In the genomic region with DNA sequence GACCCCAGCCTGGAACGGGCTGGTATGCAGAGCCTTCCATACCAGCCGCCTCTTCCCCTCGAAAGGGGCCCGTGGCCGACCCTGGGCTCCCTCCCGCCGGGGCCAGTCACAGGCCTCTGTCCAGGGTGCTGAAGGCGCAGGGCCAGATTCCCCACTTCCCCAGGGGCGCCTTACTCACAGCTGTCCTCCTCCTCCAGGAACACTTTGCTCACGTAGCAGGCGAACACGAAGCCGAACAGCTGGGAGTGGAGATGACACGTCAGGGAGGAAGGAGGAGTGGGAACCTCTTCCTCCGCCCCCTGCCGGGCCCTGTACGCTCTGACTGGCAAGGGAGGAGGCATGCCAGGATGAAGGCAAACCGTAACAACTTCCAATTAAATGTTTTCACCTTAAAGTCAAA, we compare ENCODE assay signal across 8 cellular contexts. TPM values are rescaled to one million over a fixed set of nuclear protein-coding genes. Genes with fewer than 3 reads are reported as not detected.
DNase-seq lines count a peak whose midpoint lies in the region; ATAC-seq and TF ChIP-seq lines count a peak whose summit lies in the region.

No MANE protein-coding gene starts in this region.

- no peaks in the 10 kb centered on the region for H3K9me2 ChIP-seq in PC-3 (replicated peaks; ENCODE audit: low read length)

- no peaks in the 10 kb centered on the region for H3K9me3 Mint-ChIP-seq in activated T-helper 1 cell treated with anti-CD3 and anti-CD28 coated beads, Interleukin-12 subunit alpha, Interleukin-12 subunit beta, Interleukin-2, Interleukin-4 antibody, amounts not matched to agents 30 ng/mL and 10 ng/mL and 1 ng/mL, durations not matched to agents 14 hours and 24 hours and 36 hours
- H3K9me3 Mint-ChIP-seq in type B pancreatic cell = no peaks in the 10 kb centered on the region

- ATAC-seq in PC-3 (peak; percentile 85), HG03460 (IDR thresholded peaks at IDR 0.05; ENCODE audit: unreplicated experiment) (no peak)

- POLR2A ChIA-PET in AG04450 (lab: Yijun Ruan, JAX) = interaction anchor here (0.9 kb wide), 1 partner anchor 18 kb away, joined by 4 read pairs; no protein-coding TSS in a partner anchor
- POLR2A ChIA-PET in PC-3 (lab: Charles Lee; ENCODE audit: unreplicated experiment) = no interaction called here

- no peak overlapping the region for H3K9ac ChIP-seq in PC-3 (ENCODE audit: low read length)

- DNase-seq in AG04450 (ENCODE audit: low read depth, low spot score) (peak; percentile 89), HAP-1 (ENCODE audit: low spot score in 2 of 2) (peak; percentile 55 to 88), PC-3 (peak; percentile 94), fibroblast of the conjunctiva (ENCODE audit: low read depth) (peak; percentile 81), nucleus accumbens (lab: John Stamatoyannopoulos, UW) (peak in 39 of 56 donors; percentile 15 to 81 (median 44)), type B pancreatic cell (ENCODE audit: extremely low spot score, unreplicated experiment) (peak; percentile 84)
- peak; percentile 37 for DNase-seq in activated T-helper 1 cell treated with anti-CD3 and anti-CD28 coated beads, Interleukin-12 subunit alpha, Interleukin-12 subunit beta, Interleukin-2, Interleukin-4 antibody, amounts not matched to agents 30 ng/mL and 10 ng/mL and 1 ng/mL, durations not matched to agents 14 hours and 24 hours and 36 hours (ENCODE audit: low spot score)

- H3K9me3 ChIP-seq in AG04450 (ENCODE audit: control insufficient read depth, insufficient read depth, low read length) = no peaks in the 10 kb centered on the region; the same call in 1 of the 2 replicates
- H3K9me3 ChIP-seq in HAP-1 = no peaks in the 10 kb centered on the region
- H3K9me3 ChIP-seq in PC-3 (ENCODE audit: low read length) = no peaks in the 10 kb centered on the region

- H3K4me1 Mint-ChIP-seq in activated T-helper 1 cell treated with anti-CD3 and anti-CD28 coated beads, Interleukin-12 subunit alpha, Interleukin-12 subunit beta, Interleukin-2, Interleukin-4 antibody, amounts not matched to agents 30 ng/mL and 10 ng/mL and 1 ng/mL, durations not matched to agents 14 hours and 24 hours and 36 hours (ENCODE audit: low read depth) = no peaks in the 10 kb centered on the region
- H3K4me1 Mint-ChIP-seq in type B pancreatic cell (ENCODE audit: unreplicated experiment) = no peaks in the 10 kb centered on the region

- H3K4me1 ChIP-seq in HAP-1 = no peaks in the 10 kb centered on the region; the same call in 1 of the 2 replicates
- H3K4me1 ChIP-seq in PC-3 (ENCODE audit: insufficient read depth, low read length) = peaks cover 4% of the 10 kb centered on the region

- H3K4me3 ChIP-seq in AG04450 (ENCODE audit: low read depth, low read length) (0 out of 2 replicates have a peak overlapping the region, but pooled peaks have one; percentile 10), HAP-1 (no peak overlapping the region; the same call in 1 of the 2 replicates), PC-3 (ENCODE audit: low read length) (no peak overlapping the region)

- no peak overlapping the region for H3K27ac Mint-ChIP-seq in activated T-helper 1 cell treated with anti-CD3 and anti-CD28 coated beads, Interleukin-12 subunit alpha, Interleukin-12 subunit beta, Interleukin-2, Interleukin-4 antibody, amounts not matched to agents 30 ng/mL and 10 ng/mL and 1 ng/mL, durations not matched to agents 14 hours and 24 hours and 36 hours
- no peak overlapping the region for H3K27ac Mint-ChIP-seq in type B pancreatic cell

- H3K36me3 ChIP-seq in HAP-1 (replicated peaks) (no peaks in the 10 kb centered on the region), PC-3 (ENCODE audit: low read depth, low read length) (no peaks in the 10 kb centered on the region)

- H4K20me1 ChIP-seq in PC-3 (ENCODE audit: low read length) = no peaks in the 10 kb centered on the region

- no peaks in the 10 kb centered on the region for H3K79me2 ChIP-seq in PC-3 (ENCODE audit: low read length)

- H3K36me3 Mint-ChIP-seq in activated T-helper 1 cell treated with anti-CD3 and anti-CD28 coated beads, Interleukin-12 subunit alpha, Interleukin-12 subunit beta, Interleukin-2, Interleukin-4 antibody, amounts not matched to agents 30 ng/mL and 10 ng/mL and 1 ng/mL, durations not matched to agents 14 hours and 24 hours and 36 hours (ENCODE audit: low read depth) = no peaks in the 10 kb centered on the region
- H3K36me3 Mint-ChIP-seq in type B pancreatic cell = no peaks in the 10 kb centered on the region

- CTCF ChIA-PET in AG04450 (lab: Charles Lee) (interaction anchor here (0.9 to 5.8 kb wide), 12 partner anchors 9 to 463 kb away, joined by 3 to 50 read pairs (median 6); a partner anchor contains a TSS), PC-3 (lab: Charles Lee) (no interaction called here)

- H3K27me3 ChIP-seq in AG04450 (ENCODE audit: control insufficient read depth, insufficient read depth, low read length) (peaks cover 15% of the 10 kb centered on the region), HAP-1 (ENCODE audit: low read depth) (no peaks in the 10 kb centered on the region), PC-3 (ENCODE audit: low read length) (no peaks in the 10 kb centered on the region)

- peaks cover 22% of the 10 kb centered on the region for H3K27me3 Mint-ChIP-seq in activated T-helper 1 cell treated with anti-CD3 and anti-CD28 coated beads, Interleukin-12 subunit alpha, Interleukin-12 subunit beta, Interleukin-2, Interleukin-4 antibody, amounts not matched to agents 30 ng/mL and 10 ng/mL and 1 ng/mL, durations not matched to agents 14 hours and 24 hours and 36 hours (ENCODE audit: insufficient read depth)
- peaks cover 2% of the 10 kb centered on the region for H3K27me3 Mint-ChIP-seq in type B pancreatic cell

- no peaks in the 10 kb centered on the region for H3F3A ChIP-seq in PC-3 (ENCODE audit: low read length, unreplicated experiment)

- H2AFZ ChIP-seq in PC-3 (ENCODE audit: low read length) = no peak overlapping the region

- H3K27ac ChIP-seq in AG04450 (ENCODE audit: low read depth, low read length) (no peak overlapping the region), PC-3 (ENCODE audit: low read length) (no peak overlapping the region)

- peak; percentile 67 for TF ChIP-seq CTCF in AG04450 (IDR thresholded peaks at IDR 0.05; ENCODE audit: low read depth, low read length)
- TF ChIP-seq CTCF in PC-3 (conservative IDR thresholded peaks at IDR 0.05; ENCODE audit: low read depth, low read length) = peak; percentile 46
- TF ChIP-seq CTCF in type B pancreatic cell (conservative IDR thresholded peaks at IDR 0.05) = peak; percentile 22

- BruUV-seq in PC-3 (replicated peaks; lab: Mats Ljungman, UMichigan) = no TSS peak

- intact Hi-C loops in PC-3 (cut with micrococcal nuclease) = loop anchor here (1.0 kb wide), 1 partner anchor 20 kb away; no protein-coding TSS in a partner anchor
- intact Hi-C loops in activated T-helper 1 cell treated with anti-CD3 and anti-CD28 coated beads, Interleukin-12 subunit alpha, Interleukin-12 subunit beta, Interleukin-2, Interleukin-4 antibody, amounts not matched to agents 30 ng/mL and 10 ng/mL and 1 ng/mL, durations not matched to agents 14 hours and 24 hours and 36 hours (cut with micrococcal nuclease) = no loop called here

- peak overlapping the region; percentile 22 for H3K4me3 Mint-ChIP-seq in activated T-helper 1 cell treated with anti-CD3 and anti-CD28 coated beads, Interleukin-12 subunit alpha, Interleukin-12 subunit beta, Interleukin-2, Interleukin-4 antibody, amounts not matched to agents 30 ng/mL and 10 ng/mL and 1 ng/mL, durations not matched to agents 14 hours and 24 hours and 36 hours
- no peak overlapping the region for H3K4me3 Mint-ChIP-seq in type B pancreatic cell

- peak overlapping the region; percentile 54 for H3K4me2 ChIP-seq in PC-3 (ENCODE audit: low read length)

- in situ Hi-C loops in HAP-1 (cut with MboI; ENCODE audit: low sequenced_read_pairs) = loop anchor here (5.0 to 10.0 kb wide), 2 partner anchors 235 to 362 kb away; no protein-coding TSS in a partner anchor

RNA-seq across cellular contexts. Expression of a gene that starts 57.3 kb away (rescaled TPM):
- 0.05 and 0.09 TPM in 2 replicates for polyA plus RNA-seq in AG04450 (2011; rRNA removed)
- polyA minus RNA-seq in AG04450 (2011; rRNA and poly(A)+ RNA removed) = 0.22 TPM in 1 of 2 replicates, not detected in the other
- total RNA-seq in PC-3 (2014; rRNA removed) (0.18 and 0.75 TPM in 2 replicates), type B pancreatic cell (ENCODE audit: low replicate concordance) (4.4 and 17.1 TPM in 2 replicates)
- total RNA-seq in activated T-helper 1 cell treated with anti-CD3 and anti-CD28 coated beads, Interleukin-12 subunit alpha, Interleukin-12 subunit beta, Interleukin-2, Interleukin-4 antibody, amounts not matched to agents 30 ng/mL and 10 ng/mL and 1 ng/mL, durations not matched to agents 14 hours and 24 hours and 36 hours = not detected in 2 replicates

Comparison
In these comparisons a context has a peak if more than half of its experiments do, and no peak if none do; other contexts are left out.
1. DNase-seq: peak in every context shown above with its lines; median percentile 94 in PC-3; 89 in AG04450; 84 in type B pancreatic cell; 81 in fibroblast of the conjunctiva; 72 in HAP-1; 44 in nucleus accumbens; 37 in activated T-helper 1 cell treated with anti-CD3 and anti-CD28 coated beads, Interleukin-12 subunit alpha, Interleukin-12 subunit beta, Interleukin-2, Interleukin-4 antibody, amounts not matched to agents 30 ng/mL and 10 ng/mL and 1 ng/mL, durations not matched to agents 14 hours and 24 hours and 36 hours.